In genomic region chr2:139669675-139670074, GRCh38 we compare ENCODE assay signal across 6 cellular contexts.
"Had no signal": no experiment of that assay in that cellular context is flagged by ENCODE, and none has a peak within 500 bp of the region (broad histone marks: within the 10 kb centered on the region; RNA-seq: fewer than 3 reads in every experiment).

No MANE protein-coding gene starts in this region.

- DNase-seq: IMR-90, KBM-7, KG1 had no signal

- H3K9ac ChIP-seq: KMS-11 had no signal

- H3K4me2 ChIP-seq: KMS-11 had no signal

- FAIRE-seq: HTR-8/SVneo had no signal

- H3K27ac ChIP-seq: HL-60, KMS-11 had no signal
